ENCODE assay signal across 39 cellular contexts in genomic region chr6:40831381-40831780, GRCh38.
"Had no signal": no experiment of that assay in that cellular context is flagged by ENCODE, and none has a peak within 500 bp of the region (broad histone marks: within the 10 kb centered on the region; RNA-seq: fewer than 3 reads in every experiment).

No MANE protein-coding gene starts in this region.

- H3K4me3 Mint-ChIP-seq: activated naive CD4-positive, alpha-beta T cell treated with anti-CD3 and anti-CD28 coated beads for 36 hours; activated naive CD4-positive, alpha-beta T cell treated with anti-CD3 and anti-CD28 coated beads, Interleukin-2, amount 10 ng/mL, durations not matched to agents 7 days and 5 days; activated naive CD4-positive, alpha-beta T cell treated with anti-CD3 and anti-CD28 coated beads, Interleukin-2, amount 50 U/mL, for 24 hours; activated naive CD8-positive, alpha-beta T cell; activated naive CD8-positive, alpha-beta T cell treated with anti-CD3 and anti-CD28 coated beads for 36 hours; activated naive CD8-positive, alpha-beta T cell treated with anti-CD3 and anti-CD28 coated beads, Interleukin-2, amount 10 ng/mL, durations not matched to agents 7 days and 5 days; activated naive CD8-positive, alpha-beta T cell treated with anti-CD3 and anti-CD28 coated beads, Interleukin-2, amount 50 U/mL, for 24 hours; activated T-cell treated with anti-CD3 and anti-CD28 coated beads, Interleukin-2, amount 50 U/mL, for 24 hours; activated T-cell treated with anti-CD3 and anti-CD28 coated beads, Interleukin-2, amount 50 U/mL, for 4 hours; activated T-cell treated with anti-CD3 and anti-CD28 coated beads, Interleukin-2, amount 50 U/mL, for 72 hours; activated T-helper 1 cell treated with anti-CD3 and anti-CD28 coated beads, Interleukin-12 subunit alpha, Interleukin-12 subunit beta, Interleukin-2, Interleukin-4 antibody, amounts not matched to agents 30 ng/mL and 10 ng/mL and 1 ng/mL, durations not matched to agents 14 hours and 24 hours and 36 hours; activated T-helper 17 cell treated with anti-CD3 and anti-CD28 coated beads, Interleukin-2, amount 50 U/mL, for 72 hours; brain; central memory CD8-positive, alpha-beta T cell had no signal

- H3K27me3 ChIP-seq: adrenal gland, ascending aorta, body of pancreas, brain microvascular endothelial cell, cardiac muscle cell had no signal

- H3K27ac ChIP-seq: adrenal gland, ascending aorta, body of pancreas, brain microvascular endothelial cell, breast epithelium, cardiac muscle cell had no signal

- H3K4me3 ChIP-seq: adrenal gland, ascending aorta, body of pancreas, breast epithelium, cardiac muscle cell had no signal

- H3K9me3 ChIP-seq: adrenal gland, ascending aorta, body of pancreas, breast epithelium had no signal

- H3K27ac Mint-ChIP-seq: activated naive CD4-positive, alpha-beta T cell treated with anti-CD3 and anti-CD28 coated beads for 36 hours; activated naive CD4-positive, alpha-beta T cell treated with anti-CD3 and anti-CD28 coated beads, Interleukin-2, amount 10 ng/mL, durations not matched to agents 7 days and 5 days; activated naive CD4-positive, alpha-beta T cell treated with anti-CD3 and anti-CD28 coated beads, Interleukin-2, amount 50 U/mL, for 24 hours; activated naive CD4-positive, alpha-beta T cell treated with anti-CD3 and anti-CD28 coated beads, Interleukin-2, amount 50 U/mL, for 72 hours; activated naive CD8-positive, alpha-beta T cell; activated naive CD8-positive, alpha-beta T cell treated with anti-CD3 and anti-CD28 coated beads for 36 hours; activated naive CD8-positive, alpha-beta T cell treated with anti-CD3 and anti-CD28 coated beads, Interleukin-2, amount 10 ng/mL, durations not matched to agents 7 days and 5 days; activated naive CD8-positive, alpha-beta T cell treated with anti-CD3 and anti-CD28 coated beads, Interleukin-2, amount 50 U/mL, for 24 hours; activated T-cell treated with anti-CD3 and anti-CD28 coated beads, Interleukin-2, amount 50 U/mL, for 24 hours; activated T-cell treated with anti-CD3 and anti-CD28 coated beads, Interleukin-2, amount 50 U/mL, for 72 hours; activated T-helper 1 cell treated with anti-CD3 and anti-CD28 coated beads, Interleukin-12 subunit alpha, Interleukin-12 subunit beta, Interleukin-2, Interleukin-4 antibody, amounts not matched to agents 30 ng/mL and 10 ng/mL and 1 ng/mL, durations not matched to agents 14 hours and 24 hours and 36 hours; activated T-helper 17 cell treated with anti-CD3 and anti-CD28 coated beads, Interleukin-2, amount 50 U/mL, for 72 hours; activated T-helper 2 cell treated with anti-CD3 and anti-CD28 coated beads, Interferon-gamma antibody, Interleukin-2, Interleukin-4, amounts not matched to agents 10 μg/mL and 5 μg/mL and 100 μg/mL, durations not matched to agents 14 hours and 24 hours and 36 hours; brain had no signal

- ATAC-seq: activated naive CD4-positive, alpha-beta T cell treated with anti-CD3 and anti-CD28 coated beads, Interleukin-2, amount 50 U/mL, for 72 hours; activated naive CD8-positive, alpha-beta T cell treated with anti-CD3 and anti-CD28 coated beads, Interleukin-2, amount 50 U/mL, for 24 hours; activated T-cell treated with anti-CD3 and anti-CD28 coated beads, Interleukin-2, amount 50 U/mL, for 4 hours; activated T-cell treated with anti-CD3 and anti-CD28 coated beads, Interleukin-2, amount 50 U/mL, for 72 hours; activated T-helper 17 cell treated with anti-CD3 and anti-CD28 coated beads, Interleukin-2, amount 50 U/mL, for 72 hours; body of pancreas had no signal

- H3K36me3 ChIP-seq: adrenal gland, ascending aorta, brain microvascular endothelial cell, breast epithelium, cardiac muscle cell had no signal

- H3K4me1 ChIP-seq: adrenal gland, ascending aorta, body of pancreas, breast epithelium had no signal

- H3K9me3 Mint-ChIP-seq: activated naive CD4-positive, alpha-beta T cell treated with anti-CD3 and anti-CD28 coated beads for 36 hours; activated naive CD4-positive, alpha-beta T cell treated with anti-CD3 and anti-CD28 coated beads, Interleukin-2, amount 10 ng/mL, durations not matched to agents 7 days and 5 days; activated naive CD4-positive, alpha-beta T cell treated with anti-CD3 and anti-CD28 coated beads, Interleukin-2, amount 50 U/mL, for 24 hours; activated naive CD4-positive, alpha-beta T cell treated with anti-CD3 and anti-CD28 coated beads, Interleukin-2, amount 50 U/mL, for 72 hours; activated naive CD8-positive, alpha-beta T cell treated with anti-CD3 and anti-CD28 coated beads for 36 hours; activated naive CD8-positive, alpha-beta T cell treated with anti-CD3 and anti-CD28 coated beads, Interleukin-2, amount 10 ng/mL, durations not matched to agents 7 days and 5 days; activated naive CD8-positive, alpha-beta T cell treated with anti-CD3 and anti-CD28 coated beads, Interleukin-2, amount 50 U/mL, for 24 hours; activated T-cell treated with anti-CD3 and anti-CD28 coated beads, Interleukin-2, amount 50 U/mL, for 24 hours; activated T-cell treated with anti-CD3 and anti-CD28 coated beads, Interleukin-2, amount 50 U/mL, for 4 hours; activated T-cell treated with anti-CD3 and anti-CD28 coated beads, Interleukin-2, amount 50 U/mL, for 72 hours; activated T-helper 1 cell treated with anti-CD3 and anti-CD28 coated beads, Interleukin-12 subunit alpha, Interleukin-12 subunit beta, Interleukin-2, Interleukin-4 antibody, amounts not matched to agents 30 ng/mL and 10 ng/mL and 1 ng/mL, durations not matched to agents 14 hours and 24 hours and 36 hours; activated T-helper 17 cell treated with anti-CD3 and anti-CD28 coated beads, Interleukin-2, amount 50 U/mL, for 72 hours; activated T-helper 2 cell treated with anti-CD3 and anti-CD28 coated beads, Interferon-gamma antibody, Interleukin-2, Interleukin-4, amounts not matched to agents 10 μg/mL and 5 μg/mL and 100 μg/mL, durations not matched to agents 14 hours and 24 hours and 36 hours; central memory CD8-positive, alpha-beta T cell had no signal

- H3K4me1 Mint-ChIP-seq: activated naive CD4-positive, alpha-beta T cell treated with anti-CD3 and anti-CD28 coated beads, Interleukin-2, amount 10 ng/mL, durations not matched to agents 7 days and 5 days; activated naive CD4-positive, alpha-beta T cell treated with anti-CD3 and anti-CD28 coated beads, Interleukin-2, amount 50 U/mL, for 24 hours; activated naive CD8-positive, alpha-beta T cell treated with anti-CD3 and anti-CD28 coated beads for 36 hours; activated naive CD8-positive, alpha-beta T cell treated with anti-CD3 and anti-CD28 coated beads, Interleukin-2, amount 10 ng/mL, durations not matched to agents 7 days and 5 days; activated naive CD8-positive, alpha-beta T cell treated with anti-CD3 and anti-CD28 coated beads, Interleukin-2, amount 50 U/mL, for 24 hours; activated T-helper 17 cell treated with anti-CD3 and anti-CD28 coated beads, Interleukin-2, amount 50 U/mL, for 72 hours; brain; central memory CD8-positive, alpha-beta T cell had no signal

- H3K36me3 Mint-ChIP-seq: activated naive CD4-positive, alpha-beta T cell treated with anti-CD3 and anti-CD28 coated beads, Interleukin-2, amount 10 ng/mL, durations not matched to agents 7 days and 5 days; activated naive CD4-positive, alpha-beta T cell treated with anti-CD3 and anti-CD28 coated beads, Interleukin-2, amount 50 U/mL, for 24 hours; activated naive CD4-positive, alpha-beta T cell treated with anti-CD3 and anti-CD28 coated beads, Interleukin-2, amount 50 U/mL, for 72 hours; activated naive CD8-positive, alpha-beta T cell; activated naive CD8-positive, alpha-beta T cell treated with anti-CD3 and anti-CD28 coated beads for 36 hours; activated naive CD8-positive, alpha-beta T cell treated with anti-CD3 and anti-CD28 coated beads, Interleukin-2, amount 10 ng/mL, durations not matched to agents 7 days and 5 days; brain had no signal

- DNase-seq: activated effector memory CD4-positive, alpha-beta T cell treated with anti-CD3 and anti-CD28 coated beads, Interleukin-2, amount 50 U/mL, for 16 hours; activated effector memory CD4-positive, alpha-beta T cell treated with Interleukin-2 at 50 U/mL for 16 hours; activated gamma-delta T cell; activated gamma-delta T cell treated with Interleukin-2 at 50 U/mL for 16 hours; activated naive CD4-positive, alpha-beta T cell; activated naive CD4-positive, alpha-beta T cell treated with anti-CD3 and anti-CD28 coated beads for 36 hours; activated naive CD4-positive, alpha-beta T cell treated with anti-CD3 and anti-CD28 coated beads, Interleukin-2, amount 10 ng/mL, durations not matched to agents 7 days and 5 days; activated naive CD4-positive, alpha-beta T cell treated with anti-CD3 and anti-CD28 coated beads, Interleukin-2, amount 50 U/mL, for 16 hours; activated naive CD4-positive, alpha-beta T cell treated with Interleukin-2 at 50 U/mL for 16 hours; activated naive CD8-positive, alpha-beta T cell treated with anti-CD3 and anti-CD28 coated beads for 36 hours; activated naive CD8-positive, alpha-beta T cell treated with anti-CD3 and anti-CD28 coated beads, Interleukin-2, amount 10 ng/mL, durations not matched to agents 7 days and 5 days; activated naive CD8-positive, alpha-beta T cell treated with anti-CD3 and anti-CD28 coated beads, Interleukin-2, amount 50 U/mL, for 24 hours; activated T-cell treated with anti-CD3 and anti-CD28 coated beads, Interleukin-2, amount 50 U/mL, for 24 hours; activated T-cell treated with anti-CD3 and anti-CD28 coated beads, Interleukin-2, amount 50 U/mL, for 4 hours; activated T-cell treated with anti-CD3 and anti-CD28 coated beads, Interleukin-2, amount 50 U/mL, for 48 hours; activated T-cell treated with anti-CD3 and anti-CD28 coated beads, Interleukin-2, amount 50 U/mL, for 72 hours; adrenal gland; amniotic stem cell; amygdala; anterior cingulate cortex; aorta; body of pancreas; brain microvascular endothelial cell; caudate nucleus; central memory CD4-positive, alpha-beta T cell; cerebellar nuclear complex had no signal

- FAIRE-seq: astrocyte, bronchial epithelial cell had no signal
